Comparison of ENCODE assay signal across 8 cellular contexts in the genomic region with DNA sequence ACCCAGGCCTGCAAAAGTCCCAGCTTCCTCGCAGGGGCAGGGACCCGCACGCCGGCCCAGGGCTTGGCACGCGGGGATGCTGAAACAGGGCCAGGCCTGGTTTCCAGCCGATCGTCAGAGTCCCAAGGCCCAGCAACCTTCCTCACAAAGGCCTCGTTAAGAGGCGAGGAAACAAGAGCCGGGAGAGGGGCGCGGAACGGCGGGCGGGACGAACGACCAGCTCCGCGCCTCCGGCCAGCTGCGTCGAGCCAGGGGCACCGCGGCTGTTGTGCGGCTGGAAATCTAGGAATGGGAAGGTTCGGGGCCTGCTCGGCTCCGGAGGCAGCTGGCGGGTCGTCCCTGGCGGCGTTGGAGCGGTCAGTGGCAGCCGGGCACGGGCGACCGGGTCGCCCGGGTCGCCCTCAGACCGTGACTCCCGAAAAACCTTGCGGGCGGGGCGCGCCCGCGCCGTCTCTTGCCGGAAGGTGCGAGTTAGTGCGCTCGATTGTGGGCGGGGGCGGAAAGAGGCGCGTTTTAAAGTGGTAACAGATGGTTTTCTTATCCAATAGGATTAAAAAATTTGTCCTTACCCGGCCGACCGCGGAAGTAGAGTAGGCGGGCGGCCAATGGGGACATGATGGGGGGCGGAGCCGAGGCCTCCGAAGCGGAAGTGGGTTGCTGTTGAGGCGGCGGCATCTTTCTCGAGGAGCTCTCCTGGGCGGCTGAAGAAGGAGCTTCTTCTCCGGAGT. TPM values are rescaled to one million over a fixed set of nuclear protein-coding genes. Genes with fewer than 3 reads are reported as not detected.
A peak's percentile ranks its signal among the peaks of the same experiment; 100 is the strongest.
DNase-seq lines count a peak whose midpoint lies in the region; ATAC-seq and TF ChIP-seq lines count a peak whose summit lies in the region.

A gene with protein sequence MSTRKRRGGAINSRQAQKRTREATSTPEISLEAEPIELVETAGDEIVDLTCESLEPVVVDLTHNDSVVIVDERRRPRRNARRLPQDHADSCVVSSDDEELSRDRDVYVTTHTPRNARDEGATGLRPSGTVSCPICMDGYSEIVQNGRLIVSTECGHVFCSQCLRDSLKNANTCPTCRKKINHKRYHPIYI (plus strand): TSS at position 643 of the 728 bp plus-strand sequence. CDS start 21,388 bp downstream, outside the sequence.

- TF ChIP-seq POLR2A in uterus (IDR thresholded peaks at IDR 0.05): peak; percentile 30 to 60

- DNase-seq in NCI-H187 (lab: John Stamatoyannopoulos, UW): peak; percentile 85 to 98
- DNase-seq in T-helper 2 cell: peak; percentile 86 to 99 (median 94)
- peak; percentile 98 for DNase-seq in right atrium auricular region (ENCODE audit: low spot score)
- peak; percentile 84 for DNase-seq in pulmonary artery endothelial cell (ENCODE audit: low read depth, low spot score)
- DNase-seq in uterus: peak; percentile 96

- ATAC-seq in GM18498 (IDR thresholded peaks at IDR 0.05; ENCODE audit: unreplicated experiment): peak; percentile 80
- ATAC-seq in HG02938 (IDR thresholded peaks at IDR 0.05; ENCODE audit: unreplicated experiment): peak; percentile 81

- H3K9me3 ChIP-seq in right atrium auricular region: no peaks in the 10 kb centered on the region
- no peaks in the 10 kb centered on the region for H3K9me3 ChIP-seq in uterus

- intact Hi-C loops in uterus (cut with DNase I; ENCODE audit: low total_unique reads): loop anchor here (10.0 kb wide), 1 partner anchor 244 kb away; no protein-coding TSS in a partner anchor

- H3K4me1 ChIP-seq in right atrium auricular region: peaks cover 0 to 27% of the 10 kb centered on the region in 2 donors
- peaks cover 0 to 8% of the 10 kb centered on the region in 2 donors for H3K4me1 ChIP-seq in uterus

- H3K36me3 ChIP-seq in right atrium auricular region (peaks cover 15% of the 10 kb centered on the region), uterus (no peaks in the 10 kb centered on the region)

- no peaks in the 10 kb centered on the region for H3K27me3 ChIP-seq in right atrium auricular region
- no peaks in the 10 kb centered on the region for H3K27me3 ChIP-seq in uterus

- peak within 1 kb of the TSS; percentile 85 to 99 for H3K4me3 ChIP-seq in right atrium auricular region
- peak within 1 kb of the TSS; percentile 60 to 99 for H3K4me3 ChIP-seq in uterus

- H3K27ac ChIP-seq in angular gyrus (ENCODE audit: low read depth, low read length) (peak within 1 kb of the TSS; percentile 80), right atrium auricular region (peak within 1 kb of the TSS; percentile 94 to 95), uterus (peak within 1 kb of the TSS; percentile 80 to 92)

- TF ChIP-seq CTCF in right atrium auricular region (IDR thresholded peaks at IDR 0.05): peak in 1 of 2 donors; percentile 6
- peak in 1 of 4 experiments; percentile 3 for TF ChIP-seq CTCF in uterus (IDR thresholded peaks at IDR 0.05)

RNA-seq across cellular contexts. Expression of the gene that starts here (rescaled TPM):
- 10 to 100 TPM; 30.0 to 31.3 TPM for total RNA-seq in right atrium auricular region
- total RNA-seq in pulmonary artery endothelial cell: 50.8 and 54.3 TPM in 2 replicates
- total RNA-seq in uterus: 10 to 100 TPM; 10.8 to 57.9 (median 33.9) TPM

Comparison
In these comparisons a context has a peak if more than half of its experiments do, and no peak if none do; other contexts are left out.
1. Peak in every context shown above with its lines: DNase-seq, ATAC-seq, H3K4me3 ChIP-seq and H3K27ac ChIP-seq.